Comparison of ENCODE assay signal across 9 cellular contexts in the genomic region with DNA sequence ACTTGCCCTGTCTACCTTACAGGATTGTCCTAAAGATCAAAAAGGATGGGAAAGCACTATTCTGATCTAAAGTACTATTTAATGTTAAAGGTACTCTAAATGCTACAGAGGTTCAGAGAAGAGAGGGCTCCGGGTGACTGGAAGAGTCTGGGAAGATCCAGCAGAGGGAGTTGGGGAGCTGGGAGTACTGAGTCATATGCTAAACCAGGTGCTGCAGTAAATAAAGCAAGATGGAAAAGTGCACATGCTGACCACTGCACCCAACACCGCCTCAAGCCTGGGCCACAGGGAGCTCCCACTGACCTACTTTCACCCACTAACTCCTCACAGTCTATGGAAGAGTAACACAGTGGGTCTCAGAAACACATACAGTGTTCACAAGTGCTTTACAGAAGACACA. TPM values are rescaled to one million over a fixed set of nuclear protein-coding genes. Genes with fewer than 3 reads are reported as not detected.
DNase-seq lines count a peak whose midpoint lies in the region; ATAC-seq and TF ChIP-seq lines count a peak whose summit lies in the region.
"Had no signal": no experiment of that assay in that cellular context is flagged by ENCODE, and none has a peak within 500 bp of the region (broad histone marks: within the 10 kb centered on the region; RNA-seq: fewer than 3 reads in every experiment).

No MANE protein-coding gene starts in this region.

- no peak overlapping the region for H3K27ac ChIP-seq in left lung

- no peak overlapping the region for H3K4me3 Mint-ChIP-seq in WTC11
- no peak overlapping the region for H3K4me3 Mint-ChIP-seq in activated naive CD8-positive, alpha-beta T cell treated with anti-CD3 and anti-CD28 coated beads, Interleukin-2, amount 50 U/mL, for 24 hours
- H3K4me3 Mint-ChIP-seq: stimulated activated naive B cell treated with anti-CD40 and anti-IgM and Interleukin-4, amounts not matched to agents 10 μg/mL and 1 μg/mL and 100 μg/mL, for 72 hours had no signal

- DNase-seq in COLO829 (ENCODE audit: low spot score) (peak; percentile 37), HT-29 (ENCODE audit: low spot score) (peak; percentile 80), WTC11 (ENCODE audit: low spot score) (peak; percentile 46), left lung (no peak), SHP77 treated with DMSO at 0.1 percent for 48 hours (lab: John Stamatoyannopoulos, UW) (no peak)
- DNase-seq in activated naive CD8-positive, alpha-beta T cell treated with anti-CD3 and anti-CD28 coated beads, Interleukin-2, amount 50 U/mL, for 24 hours = no peak
- no peak for DNase-seq in NK-92 treated with Interleukin-12 subunit alpha and Interleukin-12 subunit beta, amount 100 ng/mL, for 24 hours (lab: John Stamatoyannopoulos, UW)
- DNase-seq: stimulated activated naive B cell treated with anti-CD40 and anti-IgM and Interleukin-4, amounts not matched to agents 10 μg/mL and 1 μg/mL and 100 μg/mL, for 72 hours had no signal

- no peaks in the 10 kb centered on the region; the same call in 1 of the 2 replicates for H3K27me3 Mint-ChIP-seq in WTC11 (ENCODE audit: low read depth)
- H3K27me3 Mint-ChIP-seq in activated naive CD8-positive, alpha-beta T cell treated with anti-CD3 and anti-CD28 coated beads, Interleukin-2, amount 50 U/mL, for 24 hours = no peaks in the 10 kb centered on the region
- H3K27me3 Mint-ChIP-seq: stimulated activated naive B cell treated with anti-CD40 and anti-IgM and Interleukin-4, amounts not matched to agents 10 μg/mL and 1 μg/mL and 100 μg/mL, for 72 hours had no signal

- H3K36me3 ChIP-seq in left lung = no peaks in the 10 kb centered on the region

- intact Hi-C loops in left lung (cut with DNase I) = no loop called here

- no peaks in the 10 kb centered on the region for H3K36me3 Mint-ChIP-seq in WTC11
- no peaks in the 10 kb centered on the region for H3K36me3 Mint-ChIP-seq in activated naive CD8-positive, alpha-beta T cell treated with anti-CD3 and anti-CD28 coated beads, Interleukin-2, amount 50 U/mL, for 24 hours (ENCODE audit: low read depth)
- H3K36me3 Mint-ChIP-seq: stimulated activated naive B cell treated with anti-CD40 and anti-IgM and Interleukin-4, amounts not matched to agents 10 μg/mL and 1 μg/mL and 100 μg/mL, for 72 hours had no signal

- H3K27ac Mint-ChIP-seq in WTC11 = no peak overlapping the region
- no peak overlapping the region for H3K27ac Mint-ChIP-seq in activated naive CD8-positive, alpha-beta T cell treated with anti-CD3 and anti-CD28 coated beads, Interleukin-2, amount 50 U/mL, for 24 hours
- H3K27ac Mint-ChIP-seq: stimulated activated naive B cell treated with anti-CD40 and anti-IgM and Interleukin-4, amounts not matched to agents 10 μg/mL and 1 μg/mL and 100 μg/mL, for 72 hours had no signal

- 0 out of 2 replicates have a peak, but pooled peaks have one; percentile 15 for TF ChIP-seq CTCF in WTC11 (IDR thresholded peaks at IDR 0.05)
- TF ChIP-seq CTCF in left lung (IDR thresholded peaks at IDR 0.05) = no peak

- POLR2A ChIA-PET in WTC11 (lab: Charles Lee) = interaction anchor here (0.6 to 1.2 kb wide), 4 partner anchors 12 to 233 kb away, joined by 3 to 16 read pairs (median 7); no protein-coding TSS in a partner anchor

- H3K27me3 ChIP-seq in left lung = peaks cover 0 to 53% of the 10 kb centered on the region in 2 donors

- no peaks in the 10 kb centered on the region for H3K4me1 ChIP-seq in left lung

- CTCF ChIA-PET in WTC11 (lab: Charles Lee) = interaction anchor here (0.6 to 3.4 kb wide), 31 partner anchors 10 to 423 kb away, joined by 3 to 19 read pairs (median 4); a partner anchor contains a TSS

- peaks cover 12% of the 10 kb centered on the region for H3K4me1 Mint-ChIP-seq in WTC11
- no peaks in the 10 kb centered on the region for H3K4me1 Mint-ChIP-seq in activated naive CD8-positive, alpha-beta T cell treated with anti-CD3 and anti-CD28 coated beads, Interleukin-2, amount 50 U/mL, for 24 hours

- peak; percentile 96 for ATAC-seq in WTC11
- ATAC-seq in left lung = peak; percentile 64
- ATAC-seq in activated naive CD8-positive, alpha-beta T cell treated with anti-CD3 and anti-CD28 coated beads, Interleukin-2, amount 50 U/mL, for 24 hours = no peak
- no peak for ATAC-seq in GM18502 (IDR thresholded peaks at IDR 0.05; ENCODE audit: poor library complexity, unreplicated experiment)
- ATAC-seq: stimulated activated naive B cell treated with anti-CD40 and anti-IgM and Interleukin-4, amounts not matched to agents 10 μg/mL and 1 μg/mL and 100 μg/mL, for 72 hours had no signal

- no peak overlapping the region for H3K4me3 ChIP-seq in left lung

- H3K9me3 ChIP-seq in left lung = no peaks in the 10 kb centered on the region

- no peaks in the 10 kb centered on the region for H3K9me3 Mint-ChIP-seq in WTC11
- no peaks in the 10 kb centered on the region for H3K9me3 Mint-ChIP-seq in activated naive CD8-positive, alpha-beta T cell treated with anti-CD3 and anti-CD28 coated beads, Interleukin-2, amount 50 U/mL, for 24 hours
- H3K9me3 Mint-ChIP-seq: stimulated activated naive B cell treated with anti-CD40 and anti-IgM and Interleukin-4, amounts not matched to agents 10 μg/mL and 1 μg/mL and 100 μg/mL, for 72 hours had no signal

TF ChIP-seq in WTC11, 78 proteins besides CTCF, POLR2A, EP300 and RAD21 (continues in another document):
- TF ChIP-seq ZNF232 (CRISPR knock-in tag; IDR thresholded peaks at IDR 0.05) = no peak
- no peak for TF ChIP-seq CBFB (CRISPR knock-in tag; IDR thresholded peaks at IDR 0.05; ENCODE audit: low read depth)
- TF ChIP-seq, protein P1, sequence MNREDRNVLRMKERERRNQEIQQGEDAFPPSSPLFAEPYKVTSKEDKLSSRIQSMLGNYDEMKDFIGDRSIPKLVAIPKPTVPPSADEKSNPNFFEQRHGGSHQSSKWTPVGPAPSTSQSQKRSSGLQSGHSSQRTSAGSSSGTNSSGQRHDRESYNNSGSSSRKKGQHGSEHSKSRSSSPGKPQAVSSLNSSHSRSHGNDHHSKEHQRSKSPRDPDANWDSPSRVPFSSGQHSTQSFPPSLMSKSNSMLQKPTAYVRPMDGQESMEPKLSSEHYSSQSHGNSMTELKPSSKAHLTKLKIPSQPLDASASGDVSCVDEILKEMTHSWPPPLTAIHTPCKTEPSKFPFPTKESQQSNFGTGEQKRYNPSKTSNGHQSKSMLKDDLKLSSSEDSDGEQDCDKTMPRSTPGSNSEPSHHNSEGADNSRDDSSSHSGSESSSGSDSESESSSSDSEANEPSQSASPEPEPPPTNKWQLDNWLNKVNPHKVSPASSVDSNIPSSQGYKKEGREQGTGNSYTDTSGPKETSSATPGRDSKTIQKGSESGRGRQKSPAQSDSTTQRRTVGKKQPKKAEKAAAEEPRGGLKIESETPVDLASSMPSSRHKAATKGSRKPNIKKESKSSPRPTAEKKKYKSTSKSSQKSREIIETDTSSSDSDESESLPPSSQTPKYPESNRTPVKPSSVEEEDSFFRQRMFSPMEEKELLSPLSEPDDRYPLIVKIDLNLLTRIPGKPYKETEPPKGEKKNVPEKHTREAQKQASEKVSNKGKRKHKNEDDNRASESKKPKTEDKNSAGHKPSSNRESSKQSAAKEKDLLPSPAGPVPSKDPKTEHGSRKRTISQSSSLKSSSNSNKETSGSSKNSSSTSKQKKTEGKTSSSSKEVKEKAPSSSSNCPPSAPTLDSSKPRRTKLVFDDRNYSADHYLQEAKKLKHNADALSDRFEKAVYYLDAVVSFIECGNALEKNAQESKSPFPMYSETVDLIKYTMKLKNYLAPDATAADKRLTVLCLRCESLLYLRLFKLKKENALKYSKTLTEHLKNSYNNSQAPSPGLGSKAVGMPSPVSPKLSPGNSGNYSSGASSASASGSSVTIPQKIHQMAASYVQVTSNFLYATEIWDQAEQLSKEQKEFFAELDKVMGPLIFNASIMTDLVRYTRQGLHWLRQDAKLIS (CRISPR knock-in tag; IDR thresholded peaks at IDR 0.05; ENCODE audit: borderline replicate concordance) = no peak
- TF ChIP-seq, protein P2, sequence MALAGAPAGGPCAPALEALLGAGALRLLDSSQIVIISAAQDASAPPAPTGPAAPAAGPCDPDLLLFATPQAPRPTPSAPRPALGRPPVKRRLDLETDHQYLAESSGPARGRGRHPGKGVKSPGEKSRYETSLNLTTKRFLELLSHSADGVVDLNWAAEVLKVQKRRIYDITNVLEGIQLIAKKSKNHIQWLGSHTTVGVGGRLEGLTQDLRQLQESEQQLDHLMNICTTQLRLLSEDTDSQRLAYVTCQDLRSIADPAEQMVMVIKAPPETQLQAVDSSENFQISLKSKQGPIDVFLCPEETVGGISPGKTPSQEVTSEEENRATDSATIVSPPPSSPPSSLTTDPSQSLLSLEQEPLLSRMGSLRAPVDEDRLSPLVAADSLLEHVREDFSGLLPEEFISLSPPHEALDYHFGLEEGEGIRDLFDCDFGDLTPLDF (CRISPR knock-in tag; IDR thresholded peaks at IDR 0.05) = no peak
- TF ChIP-seq RORB (CRISPR knock-in tag; IDR thresholded peaks at IDR 0.05) = no peak
- TF ChIP-seq, protein P3, sequence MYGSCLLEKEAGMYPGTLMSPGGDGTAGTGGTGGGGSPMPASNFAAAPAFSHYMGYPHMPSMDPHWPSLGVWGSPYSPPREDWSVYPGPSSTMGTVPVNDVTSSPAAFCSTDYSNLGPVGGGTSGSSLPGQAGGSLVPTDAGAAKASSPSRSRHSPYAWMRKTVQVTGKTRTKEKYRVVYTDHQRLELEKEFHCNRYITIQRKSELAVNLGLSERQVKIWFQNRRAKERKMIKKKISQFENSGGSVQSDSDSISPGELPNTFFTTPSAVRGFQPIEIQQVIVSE (CRISPR knock-in tag; IDR thresholded peaks at IDR 0.05; ENCODE audit: borderline replicate concordance) = no peak
- TF ChIP-seq, protein P4, sequence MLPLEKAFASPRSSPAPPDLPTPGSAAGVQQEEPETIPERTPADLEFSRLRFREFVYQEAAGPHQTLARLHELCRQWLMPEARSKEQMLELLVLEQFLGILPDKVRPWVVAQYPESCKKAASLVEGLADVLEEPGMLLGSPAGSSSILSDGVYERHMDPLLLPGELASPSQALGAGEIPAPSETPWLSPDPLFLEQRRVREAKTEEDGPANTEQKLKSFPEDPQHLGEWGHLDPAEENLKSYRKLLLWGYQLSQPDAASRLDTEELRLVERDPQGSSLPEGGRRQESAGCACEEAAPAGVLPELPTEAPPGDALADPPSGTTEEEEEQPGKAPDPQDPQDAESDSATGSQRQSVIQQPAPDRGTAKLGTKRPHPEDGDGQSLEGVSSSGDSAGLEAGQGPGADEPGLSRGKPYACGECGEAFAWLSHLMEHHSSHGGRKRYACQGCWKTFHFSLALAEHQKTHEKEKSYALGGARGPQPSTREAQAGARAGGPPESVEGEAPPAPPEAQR (CRISPR knock-in tag; IDR thresholded peaks at IDR 0.05) = no peak
- TF ChIP-seq SMAD3 (CRISPR knock-in tag; IDR thresholded peaks at IDR 0.05; ENCODE audit: borderline replicate concordance) = no peak

RNA-seq across cellular contexts. Expression of a gene that starts 49.3 kb away (rescaled TPM):
- total RNA-seq in HT-29 (2014; rRNA removed; shearing (Covaris generic)) = not detected in 2 replicates
- total RNA-seq in WTC11 (2021) (0.09 to 0.16 TPM in 2 of 3 replicates, not detected in the other), left lung (1 to 10 TPM in 1 of 2 donors, under 1 TPM in 1; 0.13 to 3.6 TPM)

Comparison
In these comparisons a context has a peak if more than half of its experiments do, and no peak if none do; other contexts are left out.
1. DNase-seq: peak in COLO829 (single experiment), HT-29 (single experiment) and WTC11 (single experiment); none in left lung (0 of 2), SHP77 treated with DMSO at 0.1 percent for 48 hours (single experiment), activated naive CD8-positive, alpha-beta T cell treated with anti-CD3 and anti-CD28 coated beads, Interleukin-2, amount 50 U/mL, for 24 hours (single experiment) and NK-92 treated with Interleukin-12 subunit alpha and Interleukin-12 subunit beta, amount 100 ng/mL, for 24 hours (single experiment).
2. ATAC-seq: peak in WTC11 (single experiment) and left lung (single experiment); none in activated naive CD8-positive, alpha-beta T cell treated with anti-CD3 and anti-CD28 coated beads, Interleukin-2, amount 50 U/mL, for 24 hours (single experiment) and GM18502 (single experiment).